ENCODE assay signal across 1 cellular context in genomic region chr10:24900888-24901685, GRCh38.
A peak's percentile ranks its signal among the peaks of the same experiment; 100 is the strongest.
TF ChIP-seq lines count a peak whose summit lies in the region.

No MANE protein-coding gene starts in this region.

TF ChIP-seq in K562, 482 proteins besides CTCF, POLR2A, EP300 and RAD21:
- TF ChIP-seq NFIC (IDR thresholded peaks at IDR 0.05) = peak; percentile 15; the same call in 1 of the 2 replicates
- no peak for TF ChIP-seq ZNF133 (CRISPR knock-in tag; IDR thresholded peaks at IDR 0.05)
- 0 out of 4 replicates have a peak, but pooled peaks of 1 of the 2 experiments have one; percentile 16 for TF ChIP-seq ZNF639 (CRISPR knock-in tag; conservative IDR thresholded peaks at IDR 0.05 in 1 of 2, IDR thresholded peaks at IDR 0.05 in 1 of 2)
- TF ChIP-seq DNMT1 (IDR thresholded peaks at IDR 0.05) = no peak
- TF ChIP-seq ZNF23 (CRISPR knock-in tag; IDR thresholded peaks at IDR 0.05) = no peak
- TF ChIP-seq RAD51 (IDR thresholded peaks at IDR 0.05; ENCODE audit: borderline replicate concordance, low read depth) = no peak
- TF ChIP-seq SP1 (CRISPR knock-in tag; IDR thresholded peaks at IDR 0.05) = no peak
- 0 out of 4 replicates have a peak, but pooled peaks of 1 of the 2 experiments have one; percentile 21 for TF ChIP-seq FOXK2 (conservative IDR thresholded peaks at IDR 0.05 in 1 of 2, IDR thresholded peaks at IDR 0.05 in 1 of 2; ENCODE audit: low read depth in 2 of 2)
- no peak for TF ChIP-seq ELF2 (CRISPR knock-in tag; IDR thresholded peaks at IDR 0.05)
